9 cellular contexts compared by ENCODE assay signal in genomic region chr4:88230953-88231835, GRCh38. TPM values are rescaled to one million over a fixed set of nuclear protein-coding genes. Genes with fewer than 3 reads are reported as not detected.
DNase-seq lines count a peak whose midpoint lies in the region; ATAC-seq, FAIRE-seq and TF ChIP-seq lines count a peak whose summit lies in the region.
"Had no signal": no experiment of that assay in that cellular context is flagged by ENCODE, and none has a peak within 500 bp of the region (broad histone marks: within the 10 kb centered on the region; RNA-seq: fewer than 3 reads in every experiment).

No MANE protein-coding gene starts in this region.

- H2AFZ ChIP-seq in IMR-90 (replicated peaks; ENCODE audit: low read length, poor library complexity) = peak overlapping the region; percentile 86
- H2AFZ ChIP-seq in GM12878 (ENCODE audit: control insufficient read depth, low read depth, low read length) = peak overlapping the region; percentile 56
- peak overlapping the region; percentile 92 for H2AFZ ChIP-seq in smooth muscle cell (ENCODE audit: low read depth)

- no peaks in the 10 kb centered on the region for H3K9me1 ChIP-seq in IMR-90 (ENCODE audit: insufficient read depth, low read length)

- H3K27ac ChIP-seq in IMR-90 (ENCODE audit: insufficient read depth, low read length) (peak overlapping the region; percentile 30; the same call in 1 of the 2 replicates), GM12878 (ENCODE audit: control insufficient read depth, insufficient read depth) (no peak overlapping the region), layer of hippocampus (ENCODE audit: low read depth, low read length) (peak overlapping the region; percentile 10), smooth muscle cell (ENCODE audit: low read depth) (peak overlapping the region; percentile 24), RWPE1 (no peak overlapping the region)

- H3K36me3 ChIP-seq in IMR-90 (ENCODE audit: control insufficient read depth, insufficient read depth, low read length) (no peaks in the 10 kb centered on the region), GM12878 (ENCODE audit: control insufficient read depth in 2 of 2, insufficient read depth in 2 of 2, low read length in 1 of 2) (no peaks in the 10 kb centered on the region), smooth muscle cell (ENCODE audit: low read depth) (no peaks in the 10 kb centered on the region)

- RAD21 ChIA-PET in GM12878 (lab: Charles Lee; ENCODE audit: unreplicated experiment) = no interaction called here

- TF ChIP-seq CTCF in IMR-90 (conservative IDR thresholded peaks at IDR 0.05; ENCODE audit: low read depth, low read length) (no peak), GM12878 (IDR thresholded peaks at IDR 0.05 in 2 of 3, conservative IDR thresholded peaks at IDR 0.05 in 1 of 3; ENCODE audit: control insufficient read depth in 2 of 3, extremely low read depth in 1 of 3, insufficient read depth in 1 of 3, low read depth in 3 of 3, low read length in 3 of 3) (no peak), smooth muscle cell (IDR thresholded peaks at IDR 0.05; ENCODE audit: borderline replicate concordance, insufficient read depth, poor library complexity, severe bottlenecking) (no peak), RWPE1 (conservative IDR thresholded peaks at IDR 0.05; ENCODE audit: low read depth) (no peak)

- H3K27me3 ChIP-seq in IMR-90 (ENCODE audit: control insufficient read depth, insufficient read depth, low read length) = no peaks in the 10 kb centered on the region; the same call in 1 of the 2 replicates
- H3K27me3 ChIP-seq in GM12878 (replicated peaks in 1 of 2; ENCODE audit: control insufficient read depth in 2 of 2, insufficient read depth in 2 of 2, low read length in 1 of 2) = no peaks in the 10 kb centered on the region
- H3K27me3 ChIP-seq in layer of hippocampus (ENCODE audit: control insufficient read depth, insufficient read depth, low read length) = no peaks in the 10 kb centered on the region
- H3K27me3 ChIP-seq in smooth muscle cell (ENCODE audit: low read depth) = no peaks in the 10 kb centered on the region

- TF ChIP-seq POLR2A in IMR-90 (IDR thresholded peaks at IDR 0.05; ENCODE audit: low read depth, low read length) = no peak
- no peak for TF ChIP-seq POLR2A in GM12878 (IDR thresholded peaks at IDR 0.05; ENCODE audit: low read depth, low read length)

- peak overlapping the region; percentile 58 for H3K14ac ChIP-seq in IMR-90 (replicated peaks; ENCODE audit: low read depth, low read length)

- H3K9ac ChIP-seq in IMR-90 (ENCODE audit: low read depth, low read length) (peak overlapping the region; percentile 69), GM12878 (ENCODE audit: control insufficient read depth, insufficient read depth, low read length) (no peak overlapping the region), smooth muscle cell (ENCODE audit: low read depth) (no peak overlapping the region)

- no peaks in the 10 kb centered on the region for H3K79me2 ChIP-seq in GM12878 (ENCODE audit: control insufficient read depth, insufficient read depth, low read length)
- H3K79me2 ChIP-seq in smooth muscle cell (ENCODE audit: low read depth) = no peaks in the 10 kb centered on the region

- WGBS in IMR-90 (ENCODE audit: extremely low coverage in 2 of 2, insufficient read length in 1 of 2), 2 experiments = 20% methylated on average over 1 of the region's 16 CpGs; no CpG with 5 or more reads in 1 of the 2 experiments
- 49% methylated on average over 16 of the region's 16 CpGs for WGBS in GM12878 (ENCODE audit: insufficient coverage, insufficient replicate concordance, low lambda C conversion rate, missing lambda C conversion rate)
- 70% methylated on average over 16 of the region's 16 CpGs for WGBS in smooth muscle cell (ENCODE audit: low lambda C conversion rate)

- no peak overlapping the region for H2BK20ac ChIP-seq in IMR-90 (ENCODE audit: low read depth, low read length)

- H4K5ac ChIP-seq in IMR-90 (ENCODE audit: low read depth, low read length) = peak overlapping the region; percentile 96

- peak overlapping the region; percentile 74 for H3K18ac ChIP-seq in IMR-90 (ENCODE audit: low read depth, low read length)

- peak overlapping the region; percentile 22; the same call in 1 of the 2 replicates for H3K23ac ChIP-seq in IMR-90 (ENCODE audit: low read depth, low read length)

- no peaks in the 10 kb centered on the region for H3K79me1 ChIP-seq in IMR-90 (ENCODE audit: low read depth in 1 of 2, low read length in 2 of 2)

- H2AK5ac ChIP-seq in IMR-90 (ENCODE audit: low read depth, low read length) = no peak overlapping the region

- in situ Hi-C loops in IMR-90 (cut with MboI; ENCODE audit: low sequenced_read_pairs) = no loop called here
- in situ Hi-C loops in GM12878 (cut with MboI) = no loop called here

- H2BK120ac ChIP-seq in IMR-90 (ENCODE audit: low read depth, low read length) = peak overlapping the region; percentile 49

- peak; percentile 20 for DNase-seq in IMR-90
- no peak for DNase-seq in GM12878 (ENCODE audit: low read depth, low spot score)
- no peak for DNase-seq in smooth muscle cell (lab: John Stamatoyannopoulos, UW; ENCODE audit: unreplicated experiment)
- no peak for DNase-seq in DMS 273 (lab: John Stamatoyannopoulos, UW; ENCODE audit: unreplicated experiment)
- DNase-seq in RWPE1 (ENCODE audit: low spot score) = no peak
- no peak for DNase-seq in HPDE6-E6E7 (ENCODE audit: extremely low spot score)
- DNase-seq: H7 had no signal

- intact Hi-C loops in IMR-90 (cut with micrococcal nuclease) = loop anchor here (10.0 kb wide), 1 partner anchor 134 kb away; no protein-coding TSS in a partner anchor
- intact Hi-C loops in GM12878 (cut with micrococcal nuclease; ENCODE audit: unreplicated experiment) = loop anchor here (5.0 kb wide), 1 partner anchor 126 kb away; no protein-coding TSS in a partner anchor

- no peaks in the 10 kb centered on the region for H3K9me3 ChIP-seq in IMR-90 (ENCODE audit: control insufficient read depth, insufficient read depth, low read length)
- no peaks in the 10 kb centered on the region; the same call in 2 of the 3 replicates for H3K9me3 ChIP-seq in GM12878 (replicated peaks; ENCODE audit: control insufficient read depth, insufficient read depth, low read length)
- H3K9me3 ChIP-seq in smooth muscle cell (replicated peaks; ENCODE audit: low read depth) = no peaks in the 10 kb centered on the region

- peak overlapping the region; percentile 65; the same call in 1 of the 3 replicates for H2BK15ac ChIP-seq in IMR-90 (ENCODE audit: low read depth, low read length)

- dilution Hi-C loops in IMR-90 (cut with HindIII; ENCODE audit: low sequenced_read_pairs, unreplicated experiment) = loop anchor here (25.0 kb wide), 1 partner anchor 281 kb away; the partner anchor contains the start of gene PYURF

- H3K4me2 ChIP-seq in IMR-90 (ENCODE audit: low read depth, low read length) = peak overlapping the region; percentile 97
- peak overlapping the region; percentile 17; the same call in 1 of the 2 replicates for H3K4me2 ChIP-seq in GM12878 (ENCODE audit: control insufficient read depth, insufficient read depth)
- peak overlapping the region; percentile 48 for H3K4me2 ChIP-seq in smooth muscle cell

- BruUV-seq in IMR-90 (replicated peaks; lab: Mats Ljungman, UMichigan) = no TSS peak
- no TSS peak for BruUV-seq in GM12878 (replicated peaks; lab: Mats Ljungman, UMichigan)

- peak overlapping the region; percentile 54 for H3K4ac ChIP-seq in IMR-90 (ENCODE audit: low read depth, low read length)

- peak overlapping the region; percentile 29; the same call in 1 of the 2 replicates for H4K91ac ChIP-seq in IMR-90 (ENCODE audit: insufficient read depth, low read depth, low read length)

- CTCF ChIA-PET in IMR-90 (lab: Yijun Ruan, JAX) (interaction anchor here (1.0 kb wide), 1 partner anchor 12 kb away, joined by 3 read pairs; no protein-coding TSS in a partner anchor), GM12878 (lab: Yijun Ruan, JAX) (interaction anchor here (0.6 to 1.5 kb wide), 2 partner anchors 12 to 284 kb away, joined by 3 to 4 read pairs; no protein-coding TSS in a partner anchor), RWPE1 (lab: Yijun Ruan, JAX) (interaction anchor here (0.5 kb wide), 1 partner anchor 501 kb away, joined by 3 read pairs; no protein-coding TSS in a partner anchor)

- peak overlapping the region; percentile 33 for H2BK5ac ChIP-seq in IMR-90 (ENCODE audit: low read depth, low read length, poor library complexity, severe bottlenecking)

- no peaks in the 10 kb centered on the region for H4K20me1 ChIP-seq in IMR-90 (ENCODE audit: insufficient read depth, low read length)
- no peaks in the 10 kb centered on the region for H4K20me1 ChIP-seq in GM12878 (ENCODE audit: control insufficient read depth, insufficient read depth)
- no peaks in the 10 kb centered on the region for H4K20me1 ChIP-seq in smooth muscle cell (ENCODE audit: low read depth)

- peak overlapping the region; percentile 43 for H3K4me3 ChIP-seq in IMR-90 (ENCODE audit: insufficient read depth, low read depth, low read length)
- H3K4me3 ChIP-seq in GM12878 = no peak overlapping the region
- H3K4me3 ChIP-seq in smooth muscle cell = peak overlapping the region; percentile 10

- POLR2A ChIA-PET in IMR-90 (lab: Charles Lee; ENCODE audit: unreplicated experiment) (interaction anchor here (0.6 kb wide), 1 partner anchor 44 kb away, joined by 7 read pairs; no protein-coding TSS in a partner anchor), GM12878 (lab: Charles Lee) (no interaction called here), RWPE1 (lab: Yijun Ruan, JAX; ENCODE audit: low non-redundant PET) (no interaction called here)

- FAIRE-seq in GM12878 (lab: Jason Lieb, UNC) = no peak

- no peak for TF ChIP-seq EP300 in GM12878 (IDR thresholded peaks at IDR 0.05; ENCODE audit: borderline replicate concordance in 1 of 2, control insufficient read depth in 1 of 2, low read depth in 2 of 2, low read length in 2 of 2)

- no peak for TF ChIP-seq RAD21 in IMR-90 (IDR thresholded peaks at IDR 0.05; ENCODE audit: low read length)
- no peak for TF ChIP-seq RAD21 in GM12878 (IDR thresholded peaks at IDR 0.05; ENCODE audit: insufficient read depth, low read depth, low read length)

- H3K4me1 ChIP-seq in IMR-90 (ENCODE audit: control insufficient read depth, insufficient read depth, low read length) (peaks cover 3% of the 10 kb centered on the region), GM12878 (ENCODE audit: control insufficient read depth, insufficient read depth, low read length) (no peaks in the 10 kb centered on the region), smooth muscle cell (ENCODE audit: low read depth) (no peaks in the 10 kb centered on the region)

- peak overlapping the region; percentile 55 to 72; a peak in 3 of 4 replicates for H4K8ac ChIP-seq in IMR-90 (ENCODE audit: low read depth in 2 of 2, low read length in 2 of 2)

- peak overlapping the region; percentile 43; the same call in 1 of the 2 replicates for H3K56ac ChIP-seq in IMR-90 (ENCODE audit: extremely low read depth, insufficient read depth, low read length)

- SMC1A ChIA-PET in GM12878 (lab: Charles Lee; ENCODE audit: uncharacterized antibody, unreplicated experiment) = interaction anchor here (1.0 to 2.3 kb wide), 2 partner anchors 11 to 42 kb away, joined by 3 to 6 read pairs; no protein-coding TSS in a partner anchor

- H2AK9ac ChIP-seq in IMR-90 (replicated peaks; ENCODE audit: low read depth, low read length, poor library complexity) = no peak overlapping the region

- peak; percentile 86 for ATAC-seq in IMR-90 (ENCODE audit: low read depth)
- no peak for ATAC-seq in GM12878
- ATAC-seq in HG03439 (IDR thresholded peaks at IDR 0.05; ENCODE audit: unreplicated experiment) = no peak

- H3F3A ChIP-seq in smooth muscle cell (ENCODE audit: low read depth) = no peaks in the 10 kb centered on the region

RNA-seq across cellular contexts. Expression of gene PPM1K, which starts 53.2 kb away (rescaled TPM):
- total RNA-seq in IMR-90 (2012; rRNA removed) (11.5 and 11.9 TPM in 2 replicates), GM12878 (2014; rRNA removed) (43.7 and 52.3 TPM in 2 replicates), GM12878 (2014; rRNA removed; fragmentation: Illumina TruSeq; extraction: Trizol) (41.7 and 47.1 TPM in 2 replicates), GM12878 (2021) (48.3 and 48.4 TPM in 2 replicates), smooth muscle cell (18.3 and 22.5 TPM in 2 replicates)
- polyA plus RNA-seq in IMR-90 (2012; rRNA removed) (5.4 and 6.1 TPM in 2 replicates), GM12878 (2011; rRNA removed) (79.1 and 91.2 TPM in 2 replicates), GM12878 (2014; fragmentation: Illumina TruSeq; extraction: Trizol) (32.2 and 38.9 TPM in 2 replicates), GM12878 (2014; fragmentation: Nextera tagmentation; extraction: Ambion mirVana) (10 to 100 TPM; 25.3 to 25.4 TPM), GM12878 (2014; rRNA removed) (33.4 and 44.8 TPM in 2 replicates), GM12878 (2016; fragmentation: Nextera tagmentation; extraction: Ambion mirVana) (10 to 100 TPM; 25.0 to 26.9 TPM), smooth muscle cell (11.8 and 16.8 TPM in 2 replicates)
- polyA plus RNA-seq in IMR-90 (2012; cell fraction: cytosol; rRNA removed) = 4.0 and 4.1 TPM in 2 replicates
- 7.1 and 10.1 TPM in 2 replicates for polyA plus RNA-seq in IMR-90 (2012; cell fraction: nucleus; rRNA removed; ENCODE audit: low replicate concordance)
- 241 and 259 TPM in 2 replicates for total RNA-seq in GM12878 (2013; cell fraction: nucleolus; rRNA removed)
- 11.0 TPM for polyA plus RNA-seq in GM12878 (2011; ENCODE audit: low read depth)
- polyA plus RNA-seq in GM12878 (2011; cell fraction: cytosol; rRNA removed) = 52.1 and 52.5 TPM in 2 replicates
- polyA plus RNA-seq in GM12878 (2011; cell fraction: nucleus; rRNA removed) = 58.7 and 59.0 TPM in 2 replicates
- 17.7 and 20.5 TPM in 2 replicates for polyA plus RNA-seq in GM12878 (2012)
- polyA minus RNA-seq in GM12878 (2011; rRNA and poly(A)+ RNA removed) = 154 and 215 TPM in 2 replicates
- 26.8 and 34.7 TPM in 2 replicates for polyA minus RNA-seq in GM12878 (2011; cell fraction: cytosol; rRNA and poly(A)+ RNA removed)
- polyA minus RNA-seq in GM12878 (2011; cell fraction: nucleus; rRNA and poly(A)+ RNA removed) = 86.0 and 123 TPM in 2 replicates

Comparison
In these comparisons a context has a peak if more than half of its experiments do, and no peak if none do; other contexts are left out.
1. H3K27ac ChIP-seq: peak in IMR-90 (single experiment), layer of hippocampus (single experiment) and smooth muscle cell (single experiment); none in GM12878 (single experiment) and RWPE1 (single experiment).
2. H3K4me2 ChIP-seq: peak in every context shown above with its lines; median percentile 97 in IMR-90; 48 in smooth muscle cell; 17 in GM12878.
3. Peak in every context shown above with its lines, with median percentiles within 50 percentile points of each other: H2AFZ ChIP-seq.